18 cellular contexts compared by ENCODE assay signal in the genomic region with DNA sequence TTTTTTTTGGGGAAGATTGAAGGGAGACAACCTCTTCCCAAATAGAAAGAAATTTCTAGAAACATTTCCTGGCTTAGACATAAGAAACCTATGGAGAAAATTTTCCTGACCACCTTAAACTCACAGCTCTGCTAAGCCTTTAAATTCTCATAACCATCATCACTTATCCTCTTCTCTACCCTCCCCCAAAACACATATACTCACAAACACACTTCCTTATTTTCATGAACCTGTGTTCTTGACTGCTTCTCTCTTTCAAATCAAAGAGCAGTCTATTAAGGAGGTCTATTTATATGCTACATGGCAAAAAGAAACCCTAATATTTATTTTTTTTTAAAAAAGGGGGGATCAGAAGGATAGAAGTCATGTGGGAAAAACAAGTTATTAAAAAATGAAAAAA.
"Had no signal": no experiment of that assay in that cellular context is flagged by ENCODE, and none has a peak within 500 bp of the region (broad histone marks: within the 10 kb centered on the region; RNA-seq: fewer than 3 reads in every experiment).

No MANE protein-coding gene starts in this region.

- H3K4me1 Mint-ChIP-seq: nephron progenitor cell had no signal

- H3K4me1 ChIP-seq: foreskin keratinocyte, right atrium auricular region had no signal

- ATAC-seq: activated CD4-positive, CD25-positive, alpha-beta regulatory T cell treated with anti-CD3 and anti-CD28 coated beads, Interleukin-2, amount 50 U/mL, for 24 hours; foreskin keratinocyte had no signal

- DNase-seq: activated CD4-positive, alpha-beta T cell treated with anti-CD3 and anti-CD28 coated beads, Interleukin-2, amount 50 U/mL, for 1 hour; activated naive CD4-positive, alpha-beta T cell; activated T-cell treated with anti-CD3 and anti-CD28 coated beads for 4 hours; effector memory CD4-positive, alpha-beta T cell; foreskin keratinocyte; nephron progenitor cell; stimulated activated CD4-positive, alpha-beta T cell treated with anti-CD3 and anti-CD28 coated beads, Interleukin-15, amount 100 ng/mL, for 24 hours; stimulated activated CD4-positive, alpha-beta T cell treated with anti-CD3 and anti-CD28 coated beads, Interleukin-4, amount 100 ng/mL, for 24 hours; stimulated activated naive CD4-positive, alpha-beta T cell treated with Interleukin-2 at 50 U/mL for 16 hours; substantia nigra; transverse colon had no signal

- H3K27me3 Mint-ChIP-seq: dendritic cell treated with granulocyte-macrophage colony-stimulating factor and Interleukin-4, amounts not matched to agents 40 ng/mL and 50 ng/mL, for 4 days; progenitor cell of endocrine pancreas had no signal

- H3K4me3 Mint-ChIP-seq: dendritic cell treated with granulocyte-macrophage colony-stimulating factor and Interleukin-4, amounts not matched to agents 40 ng/mL and 50 ng/mL, for 4 days; nephron progenitor cell had no signal

- H3K9me3 Mint-ChIP-seq: dendritic cell treated with granulocyte-macrophage colony-stimulating factor and Interleukin-4, amounts not matched to agents 40 ng/mL and 50 ng/mL, for 4 days; nephron progenitor cell had no signal

- H3K27ac ChIP-seq: foreskin keratinocyte, right atrium auricular region, transverse colon had no signal

- H3K27ac Mint-ChIP-seq: dendritic cell treated with granulocyte-macrophage colony-stimulating factor and Interleukin-4, amounts not matched to agents 40 ng/mL and 50 ng/mL, for 4 days; nephron progenitor cell; progenitor cell of endocrine pancreas had no signal

- H3K27me3 ChIP-seq: foreskin keratinocyte, right atrium auricular region, transverse colon had no signal

- H3K4me3 ChIP-seq: right atrium auricular region, transverse colon had no signal

- FAIRE-seq: astrocyte, bronchial epithelial cell, TTC549 had no signal

- H3K9me3 ChIP-seq: right atrium auricular region, transverse colon had no signal

- H3K36me3 ChIP-seq: right atrium auricular region, transverse colon had no signal
